ENCODE assay signal across 1 cellular context in genomic region chr19:49664171-49665070, GRCh38.
A peak's percentile ranks its signal among the peaks of the same experiment; 100 is the strongest.
TF ChIP-seq lines count a peak whose summit lies in the region.

No MANE protein-coding gene starts in this region.

TF ChIP-seq in HepG2, 621 proteins besides CTCF, POLR2A, EP300 and RAD21 (continued from another document and continues in another):
- TF ChIP-seq ZNF770 (CRISPR knock-in tag; IDR thresholded peaks at IDR 0.05) (no peak), PHF5A (CRISPR knock-in tag; IDR thresholded peaks at IDR 0.05; ENCODE audit: low read depth, unreplicated experiment) (no peak), BRD4 (CRISPR knock-in tag; IDR thresholded peaks at IDR 0.05) (no peak), ZNF280B (CRISPR knock-in tag; IDR thresholded peaks at IDR 0.05; ENCODE audit: borderline replicate concordance) (peak; percentile 64; the same call in 1 of the 2 replicates), ZNF737 (CRISPR knock-in tag; IDR thresholded peaks at IDR 0.05; ENCODE audit: borderline replicate concordance) (no peak), ATF7 (IDR thresholded peaks at IDR 0.05) (no peak), ATF7 (CRISPR knock-in tag; IDR thresholded peaks at IDR 0.05) (no peak), NR2C2 (CRISPR knock-in tag; IDR thresholded peaks at IDR 0.05; ENCODE audit: borderline replicate concordance) (no peak), FOXM1 (CRISPR knock-in tag; IDR thresholded peaks at IDR 0.05) (no peak), ETS1 (CRISPR knock-in tag; IDR thresholded peaks at IDR 0.05) (no peak), ISL2 (CRISPR knock-in tag; IDR thresholded peaks at IDR 0.05) (no peak), MAFF (IDR thresholded peaks at IDR 0.05; ENCODE audit: low read depth, low read length) (no peak), ZNF441 (CRISPR knock-in tag; IDR thresholded peaks at IDR 0.05; ENCODE audit: borderline replicate concordance) (peak; percentile 56; the same call in 1 of the 2 replicates), ZNF496 (CRISPR knock-in tag; IDR thresholded peaks at IDR 0.05; ENCODE audit: insufficient replicate concordance) (no peak), ZBTB4 (CRISPR knock-in tag; IDR thresholded peaks at IDR 0.05; ENCODE audit: borderline replicate concordance) (peak; percentile 60; the same call in 1 of the 2 replicates), ZFAT (CRISPR knock-in tag; conservative IDR thresholded peaks at IDR 0.05) (no peak), DNMT3B (CRISPR knock-in tag; conservative IDR thresholded peaks at IDR 0.05) (no peak), RFXAP (CRISPR knock-in tag; IDR thresholded peaks at IDR 0.05; ENCODE audit: borderline replicate concordance) (peak; percentile 55; the same call in 1 of the 2 replicates), SMAD3 (CRISPR knock-in tag; IDR thresholded peaks at IDR 0.05) (0 out of 2 replicates have a peak, but pooled peaks have one; percentile 40), FOXA1 (IDR thresholded peaks at IDR 0.05) (no peak), FOXA1 (CRISPR knock-in tag; IDR thresholded peaks at IDR 0.05) (no peak), SMARCE1 (IDR thresholded peaks at IDR 0.05; ENCODE audit: borderline replicate concordance) (no peak), SALL1 (CRISPR knock-in tag; IDR thresholded peaks at IDR 0.05) (no peak), GFI1 (CRISPR knock-in tag; IDR thresholded peaks at IDR 0.05; ENCODE audit: borderline replicate concordance) (no peak), NBN (conservative IDR thresholded peaks at IDR 0.05) (no peak), ZNF703 (CRISPR knock-in tag; IDR thresholded peaks at IDR 0.05; ENCODE audit: borderline replicate concordance) (no peak), NFE2L2 (IDR thresholded peaks at IDR 0.05; ENCODE audit: low read length) (no peak), MEIS2 (CRISPR knock-in tag; IDR thresholded peaks at IDR 0.05) (peak; percentile 50; the same call in 1 of the 2 replicates), DNMT1 (CRISPR knock-in tag; IDR thresholded peaks at IDR 0.05) (no peak), HMG20A (CRISPR knock-in tag; IDR thresholded peaks at IDR 0.05; ENCODE audit: borderline replicate concordance) (no peak), RFX5 (IDR thresholded peaks at IDR 0.05; ENCODE audit: low read depth, low read length) (no peak), FOXC1 (CRISPR knock-in tag; IDR thresholded peaks at IDR 0.05; ENCODE audit: borderline replicate concordance) (peak; percentile 31; the same call in 1 of the 2 replicates)
- TF ChIP-seq, protein P1, sequence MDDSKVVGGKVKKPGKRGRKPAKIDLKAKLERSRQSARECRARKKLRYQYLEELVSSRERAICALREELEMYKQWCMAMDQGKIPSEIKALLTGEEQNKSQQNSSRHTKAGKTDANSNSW (CRISPR knock-in tag; IDR thresholded peaks at IDR 0.05; ENCODE audit: borderline replicate concordance): no peak; the same call in 1 of the 2 replicates
- TF ChIP-seq, protein P2, sequence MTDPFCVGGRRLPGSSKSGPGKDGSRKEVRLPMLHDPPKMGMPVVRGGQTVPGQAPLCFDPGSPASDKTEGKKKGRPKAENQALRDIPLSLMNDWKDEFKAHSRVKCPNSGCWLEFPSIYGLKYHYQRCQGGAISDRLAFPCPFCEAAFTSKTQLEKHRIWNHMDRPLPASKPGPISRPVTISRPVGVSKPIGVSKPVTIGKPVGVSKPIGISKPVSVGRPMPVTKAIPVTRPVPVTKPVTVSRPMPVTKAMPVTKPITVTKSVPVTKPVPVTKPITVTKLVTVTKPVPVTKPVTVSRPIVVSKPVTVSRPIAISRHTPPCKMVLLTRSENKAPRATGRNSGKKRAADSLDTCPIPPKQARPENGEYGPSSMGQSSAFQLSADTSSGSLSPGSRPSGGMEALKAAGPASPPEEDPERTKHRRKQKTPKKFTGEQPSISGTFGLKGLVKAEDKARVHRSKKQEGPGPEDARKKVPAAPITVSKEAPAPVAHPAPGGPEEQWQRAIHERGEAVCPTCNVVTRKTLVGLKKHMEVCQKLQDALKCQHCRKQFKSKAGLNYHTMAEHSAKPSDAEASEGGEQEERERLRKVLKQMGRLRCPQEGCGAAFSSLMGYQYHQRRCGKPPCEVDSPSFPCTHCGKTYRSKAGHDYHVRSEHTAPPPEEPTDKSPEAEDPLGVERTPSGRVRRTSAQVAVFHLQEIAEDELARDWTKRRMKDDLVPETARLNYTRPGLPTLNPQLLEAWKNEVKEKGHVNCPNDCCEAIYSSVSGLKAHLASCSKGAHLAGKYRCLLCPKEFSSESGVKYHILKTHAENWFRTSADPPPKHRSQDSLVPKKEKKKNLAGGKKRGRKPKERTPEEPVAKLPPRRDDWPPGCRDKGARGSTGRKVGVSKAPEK (CRISPR knock-in tag; IDR thresholded peaks at IDR 0.05; ENCODE audit: borderline replicate concordance): no peak
- TF ChIP-seq, protein P3, sequence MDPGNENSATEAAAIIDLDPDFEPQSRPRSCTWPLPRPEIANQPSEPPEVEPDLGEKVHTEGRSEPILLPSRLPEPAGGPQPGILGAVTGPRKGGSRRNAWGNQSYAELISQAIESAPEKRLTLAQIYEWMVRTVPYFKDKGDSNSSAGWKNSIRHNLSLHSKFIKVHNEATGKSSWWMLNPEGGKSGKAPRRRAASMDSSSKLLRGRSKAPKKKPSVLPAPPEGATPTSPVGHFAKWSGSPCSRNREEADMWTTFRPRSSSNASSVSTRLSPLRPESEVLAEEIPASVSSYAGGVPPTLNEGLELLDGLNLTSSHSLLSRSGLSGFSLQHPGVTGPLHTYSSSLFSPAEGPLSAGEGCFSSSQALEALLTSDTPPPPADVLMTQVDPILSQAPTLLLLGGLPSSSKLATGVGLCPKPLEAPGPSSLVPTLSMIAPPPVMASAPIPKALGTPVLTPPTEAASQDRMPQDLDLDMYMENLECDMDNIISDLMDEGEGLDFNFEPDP (CRISPR knock-in tag; conservative IDR thresholded peaks at IDR 0.05): no peak
- TF ChIP-seq, protein P4, sequence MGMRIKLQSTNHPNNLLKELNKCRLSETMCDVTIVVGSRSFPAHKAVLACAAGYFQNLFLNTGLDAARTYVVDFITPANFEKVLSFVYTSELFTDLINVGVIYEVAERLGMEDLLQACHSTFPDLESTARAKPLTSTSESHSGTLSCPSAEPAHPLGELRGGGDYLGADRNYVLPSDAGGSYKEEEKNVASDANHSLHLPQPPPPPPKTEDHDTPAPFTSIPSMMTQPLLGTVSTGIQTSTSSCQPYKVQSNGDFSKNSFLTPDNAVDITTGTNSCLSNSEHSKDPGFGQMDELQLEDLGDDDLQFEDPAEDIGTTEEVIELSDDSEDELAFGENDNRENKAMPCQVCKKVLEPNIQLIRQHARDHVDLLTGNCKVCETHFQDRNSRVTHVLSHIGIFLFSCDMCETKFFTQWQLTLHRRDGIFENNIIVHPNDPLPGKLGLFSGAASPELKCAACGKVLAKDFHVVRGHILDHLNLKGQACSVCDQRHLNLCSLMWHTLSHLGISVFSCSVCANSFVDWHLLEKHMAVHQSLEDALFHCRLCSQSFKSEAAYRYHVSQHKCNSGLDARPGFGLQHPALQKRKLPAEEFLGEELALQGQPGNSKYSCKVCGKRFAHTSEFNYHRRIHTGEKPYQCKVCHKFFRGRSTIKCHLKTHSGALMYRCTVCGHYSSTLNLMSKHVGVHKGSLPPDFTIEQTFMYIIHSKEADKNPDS (CRISPR knock-in tag; IDR thresholded peaks at IDR 0.05): no peak
- TF ChIP-seq, protein P5, sequence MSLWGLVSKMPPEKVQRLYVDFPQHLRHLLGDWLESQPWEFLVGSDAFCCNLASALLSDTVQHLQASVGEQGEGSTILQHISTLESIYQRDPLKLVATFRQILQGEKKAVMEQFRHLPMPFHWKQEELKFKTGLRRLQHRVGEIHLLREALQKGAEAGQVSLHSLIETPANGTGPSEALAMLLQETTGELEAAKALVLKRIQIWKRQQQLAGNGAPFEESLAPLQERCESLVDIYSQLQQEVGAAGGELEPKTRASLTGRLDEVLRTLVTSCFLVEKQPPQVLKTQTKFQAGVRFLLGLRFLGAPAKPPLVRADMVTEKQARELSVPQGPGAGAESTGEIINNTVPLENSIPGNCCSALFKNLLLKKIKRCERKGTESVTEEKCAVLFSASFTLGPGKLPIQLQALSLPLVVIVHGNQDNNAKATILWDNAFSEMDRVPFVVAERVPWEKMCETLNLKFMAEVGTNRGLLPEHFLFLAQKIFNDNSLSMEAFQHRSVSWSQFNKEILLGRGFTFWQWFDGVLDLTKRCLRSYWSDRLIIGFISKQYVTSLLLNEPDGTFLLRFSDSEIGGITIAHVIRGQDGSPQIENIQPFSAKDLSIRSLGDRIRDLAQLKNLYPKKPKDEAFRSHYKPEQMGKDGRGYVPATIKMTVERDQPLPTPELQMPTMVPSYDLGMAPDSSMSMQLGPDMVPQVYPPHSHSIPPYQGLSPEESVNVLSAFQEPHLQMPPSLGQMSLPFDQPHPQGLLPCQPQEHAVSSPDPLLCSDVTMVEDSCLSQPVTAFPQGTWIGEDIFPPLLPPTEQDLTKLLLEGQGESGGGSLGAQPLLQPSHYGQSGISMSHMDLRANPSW (CRISPR knock-in tag; IDR thresholded peaks at IDR 0.05; ENCODE audit: borderline replicate concordance): no peak
- TF ChIP-seq, protein P6, sequence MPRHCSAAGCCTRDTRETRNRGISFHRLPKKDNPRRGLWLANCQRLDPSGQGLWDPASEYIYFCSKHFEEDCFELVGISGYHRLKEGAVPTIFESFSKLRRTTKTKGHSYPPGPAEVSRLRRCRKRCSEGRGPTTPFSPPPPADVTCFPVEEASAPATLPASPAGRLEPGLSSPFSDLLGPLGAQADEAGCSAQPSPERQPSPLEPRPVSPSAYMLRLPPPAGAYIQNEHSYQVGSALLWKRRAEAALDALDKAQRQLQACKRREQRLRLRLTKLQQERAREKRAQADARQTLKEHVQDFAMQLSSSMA (CRISPR knock-in tag; IDR thresholded peaks at IDR 0.05): peak; percentile 41; the same call in 1 of the 2 replicates
- TF ChIP-seq, protein P7, sequence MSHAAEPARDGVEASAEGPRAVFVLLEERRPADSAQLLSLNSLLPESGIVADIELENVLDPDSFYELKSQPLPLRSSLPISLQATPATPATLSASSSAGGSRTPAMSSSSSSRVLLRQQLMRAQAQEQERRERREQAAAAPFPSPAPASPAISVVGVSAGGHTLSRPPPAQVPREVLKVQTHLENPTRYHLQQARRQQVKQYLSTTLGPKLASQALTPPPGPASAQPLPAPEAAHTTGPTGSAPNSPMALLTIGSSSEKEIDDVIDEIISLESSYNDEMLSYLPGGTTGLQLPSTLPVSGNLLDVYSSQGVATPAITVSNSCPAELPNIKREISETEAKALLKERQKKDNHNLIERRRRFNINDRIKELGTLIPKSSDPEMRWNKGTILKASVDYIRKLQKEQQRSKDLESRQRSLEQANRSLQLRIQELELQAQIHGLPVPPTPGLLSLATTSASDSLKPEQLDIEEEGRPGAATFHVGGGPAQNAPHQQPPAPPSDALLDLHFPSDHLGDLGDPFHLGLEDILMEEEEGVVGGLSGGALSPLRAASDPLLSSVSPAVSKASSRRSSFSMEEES (CRISPR knock-in tag; IDR thresholded peaks at IDR 0.05): no peak
